Comparison of ENCODE assay signal across 8 cellular contexts in genomic region chr7:88219781-88220747, GRCh38. TPM values are rescaled to one million over a fixed set of nuclear protein-coding genes. Genes with fewer than 3 reads are reported as not detected.
DNase-seq lines count a peak whose midpoint lies in the region; ATAC-seq and TF ChIP-seq lines count a peak whose summit lies in the region.

SRI (minus strand) TSS chr7:88220038; CDS start chr7:88220026, 12 bp downstream.

- H3K36me3 Mint-ChIP-seq in T-helper 2 cell treated with Interferon-gamma antibody and Interleukin-4, amounts not matched to agents 5 μg/mL and 100 μg/mL, for 36 hours (ENCODE audit: low read depth) = peaks cover 26% of the 10 kb centered on the region

- peaks cover 41% of the 10 kb centered on the region for H3K4me1 Mint-ChIP-seq in T-helper 2 cell treated with Interferon-gamma antibody and Interleukin-4, amounts not matched to agents 5 μg/mL and 100 μg/mL, for 36 hours (ENCODE audit: low read depth)

- H3K27ac ChIP-seq in ascending aorta = peak within 1 kb of the TSS; percentile 86 to 89

- peak; percentile 58 to 88 (median 80) for TF ChIP-seq CTCF in ascending aorta (IDR thresholded peaks at IDR 0.05)
- TF ChIP-seq CTCF in retinal pigment epithelial cell (conservative IDR thresholded peaks at IDR 0.05; ENCODE audit: low read depth, low read length) = peak; percentile 53

- no peaks in the 10 kb centered on the region for H3K9me3 ChIP-seq in ascending aorta

- peak within 1 kb of the TSS; percentile 96 for H3K4me3 Mint-ChIP-seq in T-helper 2 cell treated with Interferon-gamma antibody and Interleukin-4, amounts not matched to agents 5 μg/mL and 100 μg/mL, for 36 hours

- no peaks in the 10 kb centered on the region for H3K27me3 Mint-ChIP-seq in T-helper 2 cell treated with Interferon-gamma antibody and Interleukin-4, amounts not matched to agents 5 μg/mL and 100 μg/mL, for 36 hours (ENCODE audit: low read depth)

- peak; percentile 74 for ATAC-seq in GM18502 (IDR thresholded peaks at IDR 0.05; ENCODE audit: poor library complexity, unreplicated experiment)
- peak; percentile 67 for ATAC-seq in HG02884 (IDR thresholded peaks at IDR 0.05; ENCODE audit: unreplicated experiment)

- H3K36me3 ChIP-seq in ascending aorta = peaks cover 10 to 20% of the 10 kb centered on the region in 2 donors

- no peaks in the 10 kb centered on the region for H3K27me3 ChIP-seq in ascending aorta

- H3K4me3 ChIP-seq in ascending aorta (peak within 1 kb of the TSS; percentile 82 to 88), retinal pigment epithelial cell (ENCODE audit: low read length) (peak within 1 kb of the TSS; percentile 87)

- no peaks in the 10 kb centered on the region for H3K9me3 Mint-ChIP-seq in T-helper 2 cell treated with Interferon-gamma antibody and Interleukin-4, amounts not matched to agents 5 μg/mL and 100 μg/mL, for 36 hours

- peaks cover 6 to 7% of the 10 kb centered on the region in 2 donors for H3K4me1 ChIP-seq in ascending aorta

- peak; percentile 64 for DNase-seq in NCI-H1694 (lab: John Stamatoyannopoulos, UW)
- peak; percentile 90 for DNase-seq in T-helper 2 cell treated with Interferon-gamma antibody and Interleukin-4, amounts not matched to agents 5 μg/mL and 100 μg/mL, for 36 hours (ENCODE audit: low spot score)
- DNase-seq in ascending aorta (ENCODE audit: low spot score in 2 of 2) = peak; percentile 40 to 93
- peak; percentile 84 for DNase-seq in hepatic stellate cell (ENCODE audit: low spot score)
- peak; percentile 53 for DNase-seq in retinal pigment epithelial cell (ENCODE audit: low read depth)
- DNase-seq in cortex of kidney (lab: John Stamatoyannopoulos, UW) = no peak

- intact Hi-C loops in ascending aorta (cut with DNase I) = loop anchor here (5.0 to 10.0 kb wide), 4 partner anchors 343 to 1065 kb away; partner anchors contain the start of genes CROT, DBF4, DMTF1 and SLC25A40

- peak within 1 kb of the TSS; percentile 98 for H3K27ac Mint-ChIP-seq in T-helper 2 cell treated with Interferon-gamma antibody and Interleukin-4, amounts not matched to agents 5 μg/mL and 100 μg/mL, for 36 hours

RNA-seq across cellular contexts. Expression of gene SRI, which starts in this region (rescaled TPM):
- total RNA-seq in ascending aorta = 16.7 TPM
